In the genomic region with DNA sequence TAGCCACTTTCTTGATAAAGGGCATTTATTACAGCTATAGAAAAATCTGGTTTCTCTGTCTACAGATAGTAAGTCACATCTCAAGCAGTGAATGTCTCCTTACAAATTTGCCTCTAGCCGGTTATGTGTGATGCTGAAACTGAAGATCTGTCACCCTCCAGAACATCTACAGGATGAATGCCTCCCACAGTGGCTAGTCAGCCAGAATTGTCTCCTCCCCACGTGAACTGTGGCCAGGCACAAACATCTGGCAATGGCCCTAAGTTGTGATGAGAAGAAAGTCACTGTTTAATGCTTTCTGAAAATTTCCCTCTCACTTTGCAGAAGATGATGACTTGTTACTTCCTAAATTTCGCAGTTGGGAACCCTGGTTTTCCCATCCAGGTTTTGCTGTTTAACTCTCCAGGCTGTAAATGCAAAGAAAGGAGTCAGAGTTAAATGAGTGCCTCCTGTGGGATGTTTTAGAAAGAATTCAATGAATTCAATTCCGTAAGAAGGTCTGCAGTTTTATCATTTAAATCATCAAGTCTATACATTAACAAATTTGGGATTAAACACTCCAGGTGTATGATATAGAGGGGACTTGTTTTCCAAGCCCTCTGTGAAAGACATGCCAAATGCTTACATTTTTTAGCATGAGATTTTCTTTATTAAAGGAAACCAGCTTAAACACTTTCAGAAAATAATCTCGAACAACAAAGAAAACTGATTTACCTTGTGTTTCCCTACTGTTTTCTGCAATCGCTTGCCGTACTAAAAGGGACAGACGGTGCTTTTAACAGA, we compare ENCODE assay signal across 25 cellular contexts. TPM values are rescaled to one million over a fixed set of nuclear protein-coding genes. Genes with fewer than 3 reads are reported as not detected.
"Had no signal": no experiment of that assay in that cellular context is flagged by ENCODE, and none has a peak within 500 bp of the region (broad histone marks: within the 10 kb centered on the region; RNA-seq: fewer than 3 reads in every experiment).

No MANE protein-coding gene starts in this region.

- H3K36me3 Mint-ChIP-seq: stimulated activated memory B cell treated with anti-CD40 and anti-IgM and Interleukin-4, amounts not matched to agents 10 μg/mL and 1 μg/mL and 100 μg/mL, for 72 hours had no signal

- H3K4me3 ChIP-seq: cardiac muscle cell, coronary artery, mucosa of descending colon, pancreas, spleen, testis, transverse colon had no signal

- H3K4me1 Mint-ChIP-seq: naive thymus-derived CD8-positive, alpha-beta T cell; stimulated activated memory B cell treated with anti-CD40 and anti-IgM and Interleukin-4, amounts not matched to agents 10 μg/mL and 1 μg/mL and 100 μg/mL, for 72 hours; stimulated activated naive CD8-positive, alpha-beta T cell treated with anti-CD3 and anti-CD28 coated beads, Interleukin-15, amount 100 ng/mL, for 72 hours had no signal

- H3K4me1 ChIP-seq: pancreas, spleen, transverse colon had no signal

- H3K9me3 Mint-ChIP-seq: endodermal cell had no signal

- ATAC-seq: mucosa of descending colon; naive thymus-derived CD8-positive, alpha-beta T cell; pancreas; sciatic nerve; stimulated activated memory B cell treated with anti-CD40 and anti-IgM and Interleukin-4, amounts not matched to agents 10 μg/mL and 1 μg/mL and 100 μg/mL, for 72 hours; stimulated activated naive CD8-positive, alpha-beta T cell treated with anti-CD3 and anti-CD28 coated beads, Interleukin-15, amount 100 ng/mL, for 72 hours had no signal

- H3K27ac ChIP-seq: cardiac muscle cell, coronary artery, pancreas, spleen, testis, transverse colon had no signal

- H3K36me3 ChIP-seq: cardiac muscle cell, pancreas, spleen, transverse colon had no signal

- H3K4me3 Mint-ChIP-seq: endodermal cell; naive thymus-derived CD8-positive, alpha-beta T cell; stimulated activated memory B cell treated with anti-CD40 and anti-IgM and Interleukin-4, amounts not matched to agents 10 μg/mL and 1 μg/mL and 100 μg/mL, for 72 hours; stimulated activated naive CD8-positive, alpha-beta T cell treated with anti-CD3 and anti-CD28 coated beads, Interleukin-15, amount 100 ng/mL, for 72 hours had no signal

- H3K27ac Mint-ChIP-seq: endodermal cell; naive thymus-derived CD8-positive, alpha-beta T cell; progenitor cell of endocrine pancreas; stimulated activated memory B cell treated with anti-CD40 and anti-IgM and Interleukin-4, amounts not matched to agents 10 μg/mL and 1 μg/mL and 100 μg/mL, for 72 hours; stimulated activated naive CD8-positive, alpha-beta T cell treated with anti-CD3 and anti-CD28 coated beads, Interleukin-15, amount 100 ng/mL, for 72 hours had no signal

- H3K27me3 ChIP-seq: cardiac muscle cell, pancreas, spleen, testis, transverse colon had no signal

- H3K9me3 ChIP-seq: mucosa of descending colon, pancreas, spleen, testis, transverse colon had no signal

- DNase-seq: effector CD4-positive, alpha-beta T cell; endodermal cell; erythroblast; foreskin melanocyte; head of caudate nucleus; hippocampal formation; kidney; mammary epithelial cell; mucosa of descending colon; naive thymus-derived CD8-positive, alpha-beta T cell; nucleus accumbens; pancreas; spleen; stimulated activated CD4-positive, alpha-beta T cell treated with anti-CD3 and anti-CD28 coated beads, Interleukin-15, amount 100 ng/mL, for 24 hours; stimulated activated CD4-positive, alpha-beta T cell treated with anti-CD3 and anti-CD28 coated beads, Interleukin-1b, Interleukin-23, amount 100 ng/mL, for 48 hours; stimulated activated CD4-positive, alpha-beta T cell treated with anti-CD3 and anti-CD28 coated beads, Interleukin-4, amount 100 ng/mL, for 24 hours; stimulated activated naive CD8-positive, alpha-beta T cell treated with anti-CD3 and anti-CD28 coated beads, Interleukin-15, amount 100 ng/mL, for 72 hours; testis; transverse colon had no signal

RNA-seq across cellular contexts. Expression of a gene that starts 55.4 kb away (rescaled TPM):
- total RNA-seq: cardiac muscle cell, progenitor cell of endocrine pancreas had no signal
- polyA plus RNA-seq: cardiac muscle cell, neural cell had no signal
